Comparison of ENCODE assay signal across 1 cellular context in genomic region chr15:85865070-85865684, GRCh38.
A peak's percentile ranks its signal among the peaks of the same experiment; 100 is the strongest.
TF ChIP-seq lines count a peak whose summit lies in the region.

No MANE protein-coding gene starts in this region.

TF ChIP-seq in K562, 482 proteins besides CTCF, POLR2A, EP300 and RAD21 (continued from another document):
- TF ChIP-seq ZBTB11 (CRISPR knock-in tag; IDR thresholded peaks at IDR 0.05) (no peak), HMG20A (CRISPR knock-in tag; conservative IDR thresholded peaks at IDR 0.05) (no peak), SMC3 (conservative IDR thresholded peaks at IDR 0.05; ENCODE audit: insufficient read depth, low read depth, low read length) (0 out of 2 replicates have a peak, but pooled peaks have one; percentile 36), TBP (optimal IDR thresholded peaks at IDR 0.05; ENCODE audit: low read depth, low read length) (no peak), SPI1 (IDR thresholded peaks at IDR 0.05; ENCODE audit: borderline replicate concordance, low read depth, low read length) (peak; percentile 19; the same call in 1 of the 2 replicates), BRD4 (IDR thresholded peaks at IDR 0.05) (no peak), SAFB2 (IDR thresholded peaks at IDR 0.05; ENCODE audit: borderline replicate concordance, low read depth, low read length, severe bottlenecking) (no peak), ZNF124 (CRISPR knock-in tag; IDR thresholded peaks at IDR 0.05) (no peak), STAG1 (CRISPR knock-in tag; IDR thresholded peaks at IDR 0.05; ENCODE audit: borderline replicate concordance) (peak; percentile 20; the same call in 1 of the 2 replicates), ATF3 (IDR thresholded peaks at IDR 0.05) (no peak), ATF3 (CRISPR knock-in tag; conservative IDR thresholded peaks at IDR 0.05) (no peak), ZNF121 (CRISPR knock-in tag; conservative IDR thresholded peaks at IDR 0.05) (no peak), POLR2G (IDR thresholded peaks at IDR 0.05; ENCODE audit: low read depth, low read length) (no peak), PYGO2 (tag; IDR thresholded peaks at IDR 0.05) (no peak), NFE2 (IDR thresholded peaks at IDR 0.05; ENCODE audit: low read depth) (no peak), SMARCE1 (IDR thresholded peaks at IDR 0.05) (no peak)
